ENCODE assay signal across 26 cellular contexts in genomic region chr4:165425629-165426028, GRCh38. TPM values are rescaled to one million over a fixed set of nuclear protein-coding genes. Genes with fewer than 3 reads are reported as not detected.
DNase-seq lines count a peak whose midpoint lies in the region; ATAC-seq and TF ChIP-seq lines count a peak whose summit lies in the region.
"Had no signal": no experiment of that assay in that cellular context is flagged by ENCODE, and none has a peak within 500 bp of the region (broad histone marks: within the 10 kb centered on the region; RNA-seq: fewer than 3 reads in every experiment).

No MANE protein-coding gene starts in this region.

- TF ChIP-seq EP300 in neural cell (conservative IDR thresholded peaks at IDR 0.05; ENCODE audit: poor library complexity, severe bottlenecking), result no peak

- TF ChIP-seq CTCF in RWPE2 (IDR thresholded peaks at IDR 0.05; ENCODE audit: poor library complexity, severe bottlenecking) (no peak), choroid plexus epithelial cell (conservative IDR thresholded peaks at IDR 0.05; ENCODE audit: low read depth, low read length) (peak; percentile 44), neural cell (IDR thresholded peaks at IDR 0.05; ENCODE audit: poor library complexity, severe bottlenecking) (peak; percentile 12), H9 (conservative IDR thresholded peaks at IDR 0.05) (no peak)

- no peak overlapping the region for H2AFZ ChIP-seq in neural cell (ENCODE audit: low read depth, low read length)
- no peak overlapping the region for H2AFZ ChIP-seq in H9 (ENCODE audit: low read length)
- H2AFZ ChIP-seq: GM23248 had no signal

- peak; percentile 29; the same call in 1 of the 3 replicates for ATAC-seq in RWPE2 (ENCODE audit: low read depth)
- ATAC-seq: GM12878, Panc1 had no signal

- peaks cover 9% of the 10 kb centered on the region for H3K79me2 ChIP-seq in neural cell (replicated peaks; ENCODE audit: insufficient read depth, low read length)
- no peaks in the 10 kb centered on the region for H3K79me2 ChIP-seq in H9 (ENCODE audit: insufficient read depth, low read length)

- DNase-seq in NCI-H748 (lab: John Stamatoyannopoulos, UW; ENCODE audit: unreplicated experiment) (peak; percentile 3), NCI-H748 treated with DMSO at 0.1 percent for 48 hours (lab: John Stamatoyannopoulos, UW) (no peak), RWPE2 (ENCODE audit: low spot score) (no peak), choroid plexus epithelial cell (ENCODE audit: low read depth) (no peak), AG20443 (ENCODE audit: low spot score) (no peak), iPS-NIHi7 (ENCODE audit: extremely low spot score) (no peak), H9 (no peak)
- DNase-seq: ACHN; Caco-2; CD4-positive, alpha-beta memory T cell; DMS 273 treated with DMSO at 0.1 percent for 48 hours; DMS79 treated with DMSO at 0.1 percent for 48 hours; GM23248; HCEC 1CT; Kasumi-1; NCI-H1694; NCI-H2081; NCI-H446; NCI-H526 treated with DMSO at 0.1 percent for 48 hours; NK-92 treated with Interleukin-12 subunit alpha and Interleukin-12 subunit beta, amount 100 ng/mL, for 24 hours had no signal

- H3K27ac ChIP-seq in RWPE2 (ENCODE audit: poor library complexity, severe bottlenecking) (no peak overlapping the region), neural cell (ENCODE audit: low read length) (no peak overlapping the region), H9 (ENCODE audit: insufficient read length, low read depth, low read length) (no peak overlapping the region)
- H3K27ac ChIP-seq: 22Rv1; BLaER1 treated with 17β-estradiol and CSF1 and Interleukin-3, amounts not matched to agents 10 nM and 100 nM; GM23248; SJSA1 had no signal

- no peak overlapping the region for H3K23ac ChIP-seq in H9 (ENCODE audit: insufficient read length, low read depth, low read length)

- H3K4me3 ChIP-seq in RWPE2 (ENCODE audit: severe bottlenecking), result no peak overlapping the region
- H3K4me3 ChIP-seq in choroid plexus epithelial cell (ENCODE audit: low read depth, low read length), result no peak overlapping the region
- H3K4me3 ChIP-seq in neural cell (ENCODE audit: low read length), result no peak overlapping the region
- H3K4me3 ChIP-seq: BLaER1 treated with 17β-estradiol and CSF1 and Interleukin-3, amounts not matched to agents 10 nM and 100 nM; GM12878; GM23248; SJSA1 had no signal

- H3F3A ChIP-seq in neural cell (ENCODE audit: insufficient read depth, low read length, poor library complexity, severe bottlenecking), result no peaks in the 10 kb centered on the region

- no peaks in the 10 kb centered on the region for H3K23me2 ChIP-seq in H9 (ENCODE audit: insufficient read length, low read depth, low read length, poor library complexity, severe bottlenecking)

- no peak overlapping the region for H3K4me3 Mint-ChIP-seq in H9

- H3K36me3 Mint-ChIP-seq in H9 (ENCODE audit: insufficient read depth in 1 of 3, low read depth in 3 of 3), result peaks cover 0 to 20% (median 11%) of the 10 kb centered on the region in 3 experiments; a peak in 4 of 7 replicates
- H3K36me3 Mint-ChIP-seq: CD4-positive, alpha-beta memory T cell had no signal

- no peak overlapping the region for H3T11ph ChIP-seq in H9 (ENCODE audit: low read length)

- TF ChIP-seq RAD21 in neural cell (conservative IDR thresholded peaks at IDR 0.05), result no peak

- no peaks in the 10 kb centered on the region for H3K36me3 ChIP-seq in RWPE2 (ENCODE audit: low read depth)
- H3K36me3 ChIP-seq in neural cell (ENCODE audit: insufficient read depth, low read length), result no peaks in the 10 kb centered on the region
- H3K36me3 ChIP-seq: BLaER1 treated with 17β-estradiol and CSF1 and Interleukin-3, amounts not matched to agents 10 nM and 100 nM; SJSA1 had no signal

- H3K9me3 ChIP-seq in RWPE2 (ENCODE audit: severe bottlenecking) (no peaks in the 10 kb centered on the region), neural cell (ENCODE audit: low read length) (no peaks in the 10 kb centered on the region), H9 (ENCODE audit: control insufficient read depth, low read depth, low read length) (no peaks in the 10 kb centered on the region)
- H3K9me3 ChIP-seq: Caco-2, SJSA1 had no signal

- H3K4me1 Mint-ChIP-seq in H9, result no peaks in the 10 kb centered on the region
- H3K4me1 Mint-ChIP-seq: CD4-positive, alpha-beta memory T cell had no signal

- no peak overlapping the region for H2BK15ac ChIP-seq in H9 (ENCODE audit: low read depth, low read length)

- no peak overlapping the region for H3K14ac ChIP-seq in H9 (ENCODE audit: insufficient read depth, low read length)

- H2BK5ac ChIP-seq in H9 (ENCODE audit: insufficient read length, low read length), result no peak overlapping the region

- no peak overlapping the region for H4K5ac ChIP-seq in H9 (ENCODE audit: insufficient read length, low read depth, low read length)

- no peak overlapping the region for H2BK12ac ChIP-seq in H9 (ENCODE audit: insufficient read length, low read depth, low read length)

- H3K4ac ChIP-seq in H9 (ENCODE audit: low read depth, low read length), result no peak overlapping the region

- no peak overlapping the region for H3K56ac ChIP-seq in H9 (ENCODE audit: insufficient read length, low read depth, low read length)

- H3K4me1 ChIP-seq in RWPE2 (ENCODE audit: insufficient read depth, poor library complexity, severe bottlenecking) (peaks cover 3% of the 10 kb centered on the region), H9 (ENCODE audit: insufficient read depth, low read length) (no peaks in the 10 kb centered on the region)
- H3K4me1 ChIP-seq: Caco-2, SJSA1 had no signal

- H3K9ac ChIP-seq in neural cell (ENCODE audit: low read length), result no peak overlapping the region
- H3K9ac ChIP-seq in H9 (ENCODE audit: extremely low read depth, insufficient read length, low read length), result no peak overlapping the region
- H3K9ac ChIP-seq: BLaER1 treated with 17β-estradiol and CSF1 and Interleukin-3, amounts not matched to agents 10 nM and 100 nM; GM23248 had no signal

- H4K91ac ChIP-seq in H9 (ENCODE audit: insufficient read length, low read depth, low read length), result no peak overlapping the region

- H3K18ac ChIP-seq in H9 (ENCODE audit: insufficient read length, low read depth, low read length), result no peak overlapping the region

- H2BK20ac ChIP-seq in H9 (ENCODE audit: low read depth, low read length, poor library complexity, severe bottlenecking), result no peak overlapping the region

- H3K27ac Mint-ChIP-seq in H9, result no peak overlapping the region
- H3K27ac Mint-ChIP-seq: CD4-positive, alpha-beta memory T cell had no signal

- H2BK120ac ChIP-seq in H9 (ENCODE audit: low read depth, low read length, poor library complexity, severe bottlenecking), result no peak overlapping the region

- peaks cover 13 to 19% of the 10 kb centered on the region in 2 experiments for H3K9me3 Mint-ChIP-seq in H9
- H3K9me3 Mint-ChIP-seq: CD4-positive, alpha-beta memory T cell had no signal

- no peak overlapping the region for H4K8ac ChIP-seq in H9 (replicated peaks; ENCODE audit: insufficient read length, low read depth, low read length)

- no peaks in the 10 kb centered on the region for H3K9me2 ChIP-seq in neural cell (ENCODE audit: insufficient read depth, low read length)

- H4K20me1 ChIP-seq in neural cell (ENCODE audit: insufficient read depth) (no peaks in the 10 kb centered on the region), H9 (ENCODE audit: control insufficient read depth, insufficient read depth, insufficient read length) (no peaks in the 10 kb centered on the region)
- H4K20me1 ChIP-seq: BLaER1 treated with 17β-estradiol and CSF1 and Interleukin-3, amounts not matched to agents 10 nM and 100 nM had no signal

- H2AK5ac ChIP-seq in H9 (ENCODE audit: insufficient read length, low read length), result no peak overlapping the region

- H3K4me2 ChIP-seq in neural cell (ENCODE audit: low read length) (no peak overlapping the region), H9 (ENCODE audit: insufficient read depth, insufficient read length, low read length) (no peak overlapping the region)
- H3K4me2 ChIP-seq: BLaER1 treated with 17β-estradiol and CSF1 and Interleukin-3, amounts not matched to agents 10 nM and 100 nM had no signal

- H3K27me3 Mint-ChIP-seq in H9 (ENCODE audit: low read depth), result no peaks in the 10 kb centered on the region

- H3K27me3 ChIP-seq in RWPE2 (ENCODE audit: insufficient read depth, poor library complexity, severe bottlenecking) (no peaks in the 10 kb centered on the region), neural cell (ENCODE audit: insufficient read depth, low read depth, low read length) (no peaks in the 10 kb centered on the region), H9 (ENCODE audit: insufficient read depth, low read length) (no peaks in the 10 kb centered on the region)
- H3K27me3 ChIP-seq: BLaER1 treated with 17β-estradiol and CSF1 and Interleukin-3, amounts not matched to agents 10 nM and 100 nM; SJSA1 had no signal

- no peaks in the 10 kb centered on the region for H3K79me1 ChIP-seq in H9 (ENCODE audit: insufficient read depth, low read depth, low read length, poor library complexity, severe bottlenecking)

TF ChIP-seq in neural cell, 6 proteins besides CTCF, POLR2A, EP300 and RAD21:
- TF ChIP-seq SMC3 (conservative IDR thresholded peaks at IDR 0.05; ENCODE audit: poor library complexity), result peak; percentile 17
- TF ChIP-seq EZH2 (IDR thresholded peaks at IDR 0.05; ENCODE audit: borderline replicate concordance, insufficient read depth, low read length, poor library complexity, severe bottlenecking), result no peak

RNA-seq across cellular contexts. Expression of gene CPE, which starts 46.8 kb away (rescaled TPM):
- polyA plus RNA-seq in neural cell, result 623 and 678 TPM in 2 replicates
- 444 TPM in 2 replicates for polyA minus RNA-seq in neural cell
- total RNA-seq in H9 (2021), result 10.0 and 11.6 TPM in 2 replicates
- total RNA-seq: CD4-positive, alpha-beta memory T cell; GM12878 had no signal
- polyA plus RNA-seq: CD4-positive, alpha-beta memory T cell had no signal

Comparison
In these comparisons a context has a peak if more than half of its experiments do, and no peak if none do; other contexts are left out.
1. CTCF ChIP-seq: peak in choroid plexus epithelial cell (single experiment) and neural cell (single experiment); none in RWPE2 (single experiment) and H9 (single experiment).